19 cellular contexts compared by ENCODE assay signal in genomic region chr2:61492476-61492875, GRCh38. TPM values are rescaled to one million over a fixed set of nuclear protein-coding genes. Genes with fewer than 3 reads are reported as not detected.
DNase-seq lines count a peak whose midpoint lies in the region; ATAC-seq, FAIRE-seq and TF ChIP-seq lines count a peak whose summit lies in the region.
"Had no signal": no experiment of that assay in that cellular context is flagged by ENCODE, and none has a peak within 500 bp of the region (broad histone marks: within the 10 kb centered on the region; RNA-seq: fewer than 3 reads in every experiment).

No MANE protein-coding gene starts in this region.

- H4K5ac ChIP-seq in IMR-90 (ENCODE audit: low read depth, low read length): no peak overlapping the region

- H3K27me3 Mint-ChIP-seq in natural killer cell (ENCODE audit: low read depth in 2 of 2): no peaks in the 10 kb centered on the region
- H3K27me3 Mint-ChIP-seq in natural killer cell treated with Interleukin-12 subunit alpha and Interleukin-12 subunit beta and Interleukin-15 and Interleukin-18, amount 100 ng/mL, for 72 hours: no peaks in the 10 kb centered on the region
- no peaks in the 10 kb centered on the region for H3K27me3 Mint-ChIP-seq in immature natural killer cell (ENCODE audit: low read depth in 3 of 3)
- H3K27me3 Mint-ChIP-seq in chondrocyte (ENCODE audit: low read depth): no peaks in the 10 kb centered on the region

- intact Hi-C loops in natural killer cell (cut with micrococcal nuclease): no loop called here
- intact Hi-C loops in IMR-90 (cut with micrococcal nuclease): no loop called here
- intact Hi-C loops in K562 (cut with micrococcal nuclease): no loop called here

- H4K91ac ChIP-seq in IMR-90 (ENCODE audit: insufficient read depth, low read depth, low read length): no peak overlapping the region

- no peak overlapping the region for H3K14ac ChIP-seq in IMR-90 (replicated peaks; ENCODE audit: low read depth, low read length)

- H3K9me3 ChIP-seq in IMR-90 (ENCODE audit: control insufficient read depth, insufficient read depth, low read length) (no peaks in the 10 kb centered on the region), K562 (replicated peaks; ENCODE audit: control insufficient read depth, insufficient read depth, low read depth, low read length) (no peaks in the 10 kb centered on the region)

- H3K36me3 ChIP-seq in IMR-90 (ENCODE audit: control insufficient read depth, insufficient read depth, low read length): peaks cover 46% of the 10 kb centered on the region
- peaks cover 96% of the 10 kb centered on the region for H3K36me3 ChIP-seq in K562 (ENCODE audit: control insufficient read depth, insufficient read depth, low read length)

- H3K27me3 ChIP-seq in IMR-90 (ENCODE audit: control insufficient read depth, insufficient read depth, low read length) (no peaks in the 10 kb centered on the region), K562 (ENCODE audit: control insufficient read depth in 2 of 2, insufficient read depth in 2 of 2, low read length in 2 of 2) (no peaks in the 10 kb centered on the region)

- H3K36me3 Mint-ChIP-seq in natural killer cell (peaks cover 33% of the 10 kb centered on the region), immature natural killer cell (peaks cover 6 to 46% (median 25%) of the 10 kb centered on the region in 3 donors), chondrocyte (ENCODE audit: low read depth) (peaks cover 33% of the 10 kb centered on the region)
- peaks cover 46% of the 10 kb centered on the region for H3K36me3 Mint-ChIP-seq in natural killer cell treated with Interleukin-12 subunit alpha and Interleukin-12 subunit beta and Interleukin-15 and Interleukin-18, amount 100 ng/mL, for 72 hours

- peaks cover 34% of the 10 kb centered on the region for H3K79me2 ChIP-seq in K562 (ENCODE audit: control insufficient read depth, insufficient read depth, low read length)

- H4K8ac ChIP-seq in IMR-90 (ENCODE audit: low read depth in 2 of 2, low read length in 2 of 2): no peak overlapping the region

- no peak overlapping the region for H3K56ac ChIP-seq in IMR-90 (ENCODE audit: extremely low read depth, insufficient read depth, low read length)

- H3K4me3 Mint-ChIP-seq in natural killer cell: no peak overlapping the region
- H3K4me3 Mint-ChIP-seq in natural killer cell treated with Interleukin-12 subunit alpha and Interleukin-12 subunit beta and Interleukin-15 and Interleukin-18, amount 100 ng/mL, for 72 hours: no peak overlapping the region
- H3K4me3 Mint-ChIP-seq in immature natural killer cell: no peak overlapping the region
- H3K4me3 Mint-ChIP-seq in chondrocyte (ENCODE audit: unreplicated experiment): no peak overlapping the region

- H3K27ac Mint-ChIP-seq in natural killer cell: peak overlapping the region; percentile 13 to 17
- peak overlapping the region in 1 of 2 donors; percentile 22 for H3K27ac Mint-ChIP-seq in natural killer cell treated with Interleukin-12 subunit alpha and Interleukin-12 subunit beta and Interleukin-15 and Interleukin-18, amount 100 ng/mL, for 72 hours
- H3K27ac Mint-ChIP-seq in immature natural killer cell: peak overlapping the region in 3 of 6 donors; percentile 7 to 67 (median 64)
- H3K27ac Mint-ChIP-seq in chondrocyte (ENCODE audit: unreplicated experiment): no peak overlapping the region

- CTCF ChIA-PET in IMR-90 (lab: Yijun Ruan, JAX) (no interaction called here), K562 (lab: Yijun Ruan, JAX; ENCODE audit: low intra/inter-chr PET ratio) (no interaction called here)

- no peak overlapping the region for H3K4me3 ChIP-seq in IMR-90 (ENCODE audit: insufficient read depth, low read depth, low read length)
- no peak overlapping the region for H3K4me3 ChIP-seq in K562

- H4K20me1 ChIP-seq in IMR-90 (ENCODE audit: insufficient read depth, low read length): peaks cover 22% of the 10 kb centered on the region
- H4K20me1 ChIP-seq in K562 (replicated peaks; ENCODE audit: control insufficient read depth, insufficient read depth, low read length): no peaks in the 10 kb centered on the region

- no peak overlapping the region for H2AFZ ChIP-seq in IMR-90 (replicated peaks; ENCODE audit: low read length, poor library complexity)
- H2AFZ ChIP-seq in K562 (ENCODE audit: low read depth, low read length): no peak overlapping the region

- no peak for TF ChIP-seq CTCF in natural killer cell (IDR thresholded peaks at IDR 0.05)
- no peak for TF ChIP-seq CTCF in IMR-90 (conservative IDR thresholded peaks at IDR 0.05; ENCODE audit: low read depth, low read length)
- no peak for TF ChIP-seq CTCF in K562 (IDR thresholded peaks at IDR 0.05 in 2 of 3, conservative IDR thresholded peaks at IDR 0.05 in 1 of 3; ENCODE audit: insufficient read depth in 2 of 3, low read depth in 1 of 3, low read length in 3 of 3)
- no peak for TF ChIP-seq CTCF in chondrocyte (IDR thresholded peaks at IDR 0.05)

- no TSS peak for BruUV-seq in IMR-90 (replicated peaks; lab: Mats Ljungman, UMichigan)
- TSS peak; percentile 35 for BruUV-seq in K562 (replicated peaks; lab: Mats Ljungman, UMichigan)

- no peak overlapping the region for H2BK15ac ChIP-seq in IMR-90 (ENCODE audit: low read depth, low read length)

- no peak for ATAC-seq in natural killer cell
- ATAC-seq in natural killer cell treated with Interleukin-12 subunit alpha and Interleukin-12 subunit beta and Interleukin-15 and Interleukin-18, amount 100 ng/mL, for 72 hours: no peak
- ATAC-seq in IMR-90 (ENCODE audit: low read depth): no peak
- ATAC-seq in K562: no peak

- no peak overlapping the region for H2BK120ac ChIP-seq in IMR-90 (ENCODE audit: low read depth, low read length)

- no peak for FAIRE-seq in K562 (lab: Jason Lieb, UNC)
- FAIRE-seq: G401.6, GM12891, GM19239, RCC 7860 had no signal

- no peak for TF ChIP-seq POLR2A in IMR-90 (IDR thresholded peaks at IDR 0.05; ENCODE audit: low read depth, low read length)
- no peak for TF ChIP-seq POLR2A in K562 (conservative IDR thresholded peaks at IDR 0.05)

- no peaks in the 10 kb centered on the region; the same call in 1 of the 2 replicates for H3K9me1 ChIP-seq in IMR-90 (ENCODE audit: insufficient read depth, low read length)
- H3K9me1 ChIP-seq in K562 (ENCODE audit: control insufficient read depth, insufficient read depth, low read length): no peaks in the 10 kb centered on the region

- H3K23ac ChIP-seq in IMR-90 (ENCODE audit: low read depth, low read length): no peak overlapping the region

- no CpG with 5 or more reads among the region's 2 CpGs for WGBS in IMR-90 (ENCODE audit: extremely low coverage in 2 of 2, insufficient read length in 1 of 2), 2 experiments
- 100% methylated on average over 2 of the region's 2 CpGs for WGBS in K562 (ENCODE audit: insufficient coverage, low coverage, missing lambda C conversion rate)

- no peak overlapping the region for H2BK20ac ChIP-seq in IMR-90 (ENCODE audit: low read depth, low read length)

- no peak overlapping the region for H3K9ac ChIP-seq in IMR-90 (ENCODE audit: low read depth, low read length)
- H3K9ac ChIP-seq in K562 (ENCODE audit: insufficient read depth in 1 of 2, low read depth in 2 of 2, low read length in 2 of 2): no peak overlapping the region

- TF ChIP-seq RAD21 in IMR-90 (IDR thresholded peaks at IDR 0.05; ENCODE audit: low read length): no peak
- TF ChIP-seq RAD21 in K562 (CRISPR knock-in tag; conservative IDR thresholded peaks at IDR 0.05 in 1 of 2, IDR thresholded peaks at IDR 0.05 in 1 of 2): no peak

- no peak for TF ChIP-seq EP300 in K562 (IDR thresholded peaks at IDR 0.05; ENCODE audit: low read length)

- DNase-seq in natural killer cell: no peak
- DNase-seq in natural killer cell treated with Interleukin-12 subunit alpha and Interleukin-12 subunit beta and Interleukin-15 and Interleukin-18, amount 100 ng/mL, for 72 hours (ENCODE audit: low spot score): no peak
- no peak for DNase-seq in IMR-90
- DNase-seq in K562 (ENCODE audit: extremely low read depth in 1 of 4, low spot score in 3 of 4): no peak
- no peak for DNase-seq in immature natural killer cell
- no peak for DNase-seq in chondrocyte (ENCODE audit: low spot score)
- DNase-seq in KG1 (lab: John Stamatoyannopoulos, UW): no peak
- DNase-seq: DMS79 treated with DMSO at 0.1 percent for 48 hours, MM.1S, NCI-H1417, NCI-H2029, NCI-H2171 treated with DMSO at 0.1 percent for 48 hours, NCI-H774, SHP77 had no signal

- H3K4me2 ChIP-seq in IMR-90 (ENCODE audit: low read depth, low read length) (no peak overlapping the region), K562 (ENCODE audit: insufficient read depth, low read length) (no peak overlapping the region)

- H2BK5ac ChIP-seq in IMR-90 (ENCODE audit: low read depth, low read length, poor library complexity, severe bottlenecking): no peak overlapping the region

- peaks cover 12 to 16% of the 10 kb centered on the region in 2 donors for H3K4me1 Mint-ChIP-seq in natural killer cell
- peaks cover 13 to 15% of the 10 kb centered on the region in 2 donors for H3K4me1 Mint-ChIP-seq in natural killer cell treated with Interleukin-12 subunit alpha and Interleukin-12 subunit beta and Interleukin-15 and Interleukin-18, amount 100 ng/mL, for 72 hours (ENCODE audit: low read depth in 2 of 2)
- H3K4me1 Mint-ChIP-seq in immature natural killer cell: peaks cover 16 to 35% of the 10 kb centered on the region in 2 donors
- peaks cover 11% of the 10 kb centered on the region for H3K4me1 Mint-ChIP-seq in chondrocyte (ENCODE audit: low read depth)

- in situ Hi-C loops in IMR-90 (cut with MboI; ENCODE audit: low sequenced_read_pairs) (loop anchor here (10.0 kb wide), 1 partner anchor 372 kb away; no protein-coding TSS in a partner anchor), K562 (cut with MboI) (no loop called here)

- dilution Hi-C loops in IMR-90 (cut with HindIII; ENCODE audit: low sequenced_read_pairs, unreplicated experiment): no loop called here

- H3K79me1 ChIP-seq in IMR-90 (ENCODE audit: low read depth in 1 of 2, low read length in 2 of 2): peaks cover 16 to 62% of the 10 kb centered on the region in 2 experiments

- POLR2A ChIA-PET in IMR-90 (lab: Charles Lee; ENCODE audit: unreplicated experiment): no interaction called here
- POLR2A ChIA-PET in K562 (lab: Yijun Ruan, JAX): interaction anchor here (0.7 kb wide), 1 partner anchor 20 kb away, joined by 4 read pairs; no protein-coding TSS in a partner anchor

- H3K4ac ChIP-seq in IMR-90 (ENCODE audit: low read depth, low read length): no peak overlapping the region

- H3K18ac ChIP-seq in IMR-90 (ENCODE audit: low read depth, low read length): no peak overlapping the region

- no peak overlapping the region for H3K27ac ChIP-seq in IMR-90 (ENCODE audit: insufficient read depth, low read length)
- H3K27ac ChIP-seq in K562 (ENCODE audit: extremely low read depth, low read depth, low read length): no peak overlapping the region
- H3K27ac ChIP-seq: HL-60 had no signal

- H3K4me1 ChIP-seq in IMR-90 (ENCODE audit: control insufficient read depth, insufficient read depth, low read length): peaks cover 10% of the 10 kb centered on the region
- no peaks in the 10 kb centered on the region for H3K4me1 ChIP-seq in K562 (replicated peaks in 1 of 2; ENCODE audit: control insufficient read depth in 2 of 2, insufficient read depth in 2 of 2, low read length in 2 of 2)

- H3K9me3 Mint-ChIP-seq in natural killer cell: no peaks in the 10 kb centered on the region
- H3K9me3 Mint-ChIP-seq in natural killer cell treated with Interleukin-12 subunit alpha and Interleukin-12 subunit beta and Interleukin-15 and Interleukin-18, amount 100 ng/mL, for 72 hours: no peaks in the 10 kb centered on the region
- no peaks in the 10 kb centered on the region for H3K9me3 Mint-ChIP-seq in immature natural killer cell
- no peaks in the 10 kb centered on the region for H3K9me3 Mint-ChIP-seq in chondrocyte (ENCODE audit: low read depth)

- H2AK5ac ChIP-seq in IMR-90 (ENCODE audit: low read depth, low read length): no peak overlapping the region

- H2AK9ac ChIP-seq in IMR-90 (replicated peaks; ENCODE audit: low read depth, low read length, poor library complexity): no peak overlapping the region

RNA-seq across cellular contexts. Expression of gene USP34, which starts 21.6 kb away (rescaled TPM):
- total RNA-seq in natural killer cell (100 to 1,000 TPM; 184 to 204 (median 199) TPM), IMR-90 (2012; rRNA removed) (128 and 139 TPM in 2 replicates), K562 (2014; rRNA removed) (61.8 and 61.9 TPM in 2 replicates), K562 (2014; rRNA removed; fragmentation: Illumina TruSeq; extraction: Trizol) (98.7 and 111 TPM in 2 replicates), K562 (2015; rRNA removed; fragmentation: Illumina TruSeq; extraction: Trizol) (89.9 and 94.3 TPM in 2 replicates), K562 (2021) (67.8 and 73.6 TPM in 2 replicates), chondrocyte (104 to 129 TPM (median 104 TPM) in 3 replicates)
- 100 to 1,000 TPM in 1 of 2 donors, 10 to 100 TPM in 1; 92.3 to 125 TPM for total RNA-seq in natural killer cell treated with Interleukin-12 subunit alpha and Interleukin-12 subunit beta and Interleukin-15 and Interleukin-18, amount 100 ng/mL, for 72 hours
- polyA plus RNA-seq in IMR-90 (2012; rRNA removed) (28.6 and 34.7 TPM in 2 replicates), K562 (2011; rRNA removed) (69.1 and 82.1 TPM in 2 replicates), K562 (2014; fragmentation: Illumina TruSeq; extraction: Trizol) (83.8 and 108 TPM in 2 replicates), K562 (2014; fragmentation: Nextera tagmentation; extraction: Ambion mirVana) (10 to 100 TPM; 19.8 to 38.7 TPM), K562 (2014; rRNA removed) (48.3 and 54.1 TPM in 2 replicates), immature natural killer cell (10 to 100 TPM in 2 of 3 donors, 1 to 10 TPM in 1; 9.0 to 37.3 (median 16.3) TPM)
- 8.1 and 25.3 TPM in 2 replicates for polyA plus RNA-seq in IMR-90 (2012; cell fraction: cytosol; rRNA removed)
- polyA plus RNA-seq in IMR-90 (2012; cell fraction: nucleus; rRNA removed; ENCODE audit: low replicate concordance): 15.4 and 130 TPM in 2 replicates
- 203 and 710 TPM in 2 replicates for total RNA-seq in K562 (2011; cell fraction: chromatin; rRNA removed; ENCODE audit: low replicate concordance)
- 62.7 and 117 TPM in 2 replicates for total RNA-seq in K562 (2011; cell fraction: nucleolus; rRNA removed)
- total RNA-seq in K562 (2011; cell fraction: nucleoplasm; rRNA removed): 187 and 292 TPM in 2 replicates
- 24.1 and 44.7 TPM in 2 replicates for polyA plus RNA-seq in K562 (2011; cell fraction: cytosol; rRNA removed)
- polyA plus RNA-seq in K562 (2011; cell fraction: nucleus; rRNA removed): 109 and 150 TPM in 2 replicates
- polyA plus RNA-seq in K562 (2012): 46.1 and 63.7 TPM in 2 replicates
- 252 and 297 TPM in 2 replicates for polyA minus RNA-seq in K562 (2011; rRNA and poly(A)+ RNA removed)
- 70.3 and 94.8 TPM in 2 replicates for polyA minus RNA-seq in K562 (2011; cell fraction: cytosol; rRNA and poly(A)+ RNA removed)
- polyA minus RNA-seq in K562 (2011; cell fraction: nucleus; rRNA and poly(A)+ RNA removed): 139 and 212 TPM in 2 replicates

RNA-seq across cellular contexts. Expression of gene XPO1, which starts 45.7 kb away (rescaled TPM):
- total RNA-seq in natural killer cell: 100 to 1,000 TPM; 120 to 157 (median 137) TPM
- total RNA-seq in natural killer cell treated with Interleukin-12 subunit alpha and Interleukin-12 subunit beta and Interleukin-15 and Interleukin-18, amount 100 ng/mL, for 72 hours: 100 to 1,000 TPM; 158 to 220 TPM
- total RNA-seq in IMR-90 (2012; rRNA removed): 104 and 192 TPM in 2 replicates
- polyA plus RNA-seq in IMR-90 (2012; rRNA removed): 55.9 and 78.5 TPM in 2 replicates
- polyA plus RNA-seq in IMR-90 (2012; cell fraction: cytosol; rRNA removed): 8.5 and 11.8 TPM in 2 replicates
- 15.1 and 147 TPM in 2 replicates for polyA plus RNA-seq in IMR-90 (2012; cell fraction: nucleus; rRNA removed; ENCODE audit: low replicate concordance)
- 379 and 1,649 TPM in 2 replicates for total RNA-seq in K562 (2011; cell fraction: chromatin; rRNA removed; ENCODE audit: low replicate concordance)
- total RNA-seq in K562 (2011; cell fraction: nucleolus; rRNA removed): 154 and 214 TPM in 2 replicates
- 491 and 590 TPM in 2 replicates for total RNA-seq in K562 (2011; cell fraction: nucleoplasm; rRNA removed)
- 177 and 196 TPM in 2 replicates for total RNA-seq in K562 (2014; rRNA removed)
- total RNA-seq in K562 (2014; rRNA removed; fragmentation: Illumina TruSeq; extraction: Trizol): 296 and 319 TPM in 2 replicates
- total RNA-seq in K562 (2015; rRNA removed; fragmentation: Illumina TruSeq; extraction: Trizol): 284 and 301 TPM in 2 replicates
- 204 and 216 TPM in 2 replicates for total RNA-seq in K562 (2021)
- polyA plus RNA-seq in K562 (2011; rRNA removed): 240 and 307 TPM in 2 replicates
- polyA plus RNA-seq in K562 (2011; cell fraction: cytosol; rRNA removed): 49.5 and 115 TPM in 2 replicates
- 209 and 356 TPM in 2 replicates for polyA plus RNA-seq in K562 (2011; cell fraction: nucleus; rRNA removed)
- polyA plus RNA-seq in K562 (2012): 150 and 157 TPM in 2 replicates
- polyA plus RNA-seq in K562 (2014; fragmentation: Illumina TruSeq; extraction: Trizol): 213 and 253 TPM in 2 replicates
- polyA plus RNA-seq in K562 (2014; fragmentation: Nextera tagmentation; extraction: Ambion mirVana): 10 to 100 TPM; 86.2 to 91.8 TPM
- 195 and 211 TPM in 2 replicates for polyA plus RNA-seq in K562 (2014; rRNA removed)
- polyA minus RNA-seq in K562 (2011; rRNA and poly(A)+ RNA removed): 515 and 518 TPM in 2 replicates
- 122 and 170 TPM in 2 replicates for polyA minus RNA-seq in K562 (2011; cell fraction: cytosol; rRNA and poly(A)+ RNA removed)
- 151 and 265 TPM in 2 replicates for polyA minus RNA-seq in K562 (2011; cell fraction: nucleus; rRNA and poly(A)+ RNA removed)
- polyA plus RNA-seq in immature natural killer cell: 10 to 100 TPM; 19.7 to 44.4 (median 19.9) TPM
- 89.8 to 121 TPM (median 93.0 TPM) in 3 replicates for total RNA-seq in chondrocyte
